14 cellular contexts compared by ENCODE assay signal in the genomic region with DNA sequence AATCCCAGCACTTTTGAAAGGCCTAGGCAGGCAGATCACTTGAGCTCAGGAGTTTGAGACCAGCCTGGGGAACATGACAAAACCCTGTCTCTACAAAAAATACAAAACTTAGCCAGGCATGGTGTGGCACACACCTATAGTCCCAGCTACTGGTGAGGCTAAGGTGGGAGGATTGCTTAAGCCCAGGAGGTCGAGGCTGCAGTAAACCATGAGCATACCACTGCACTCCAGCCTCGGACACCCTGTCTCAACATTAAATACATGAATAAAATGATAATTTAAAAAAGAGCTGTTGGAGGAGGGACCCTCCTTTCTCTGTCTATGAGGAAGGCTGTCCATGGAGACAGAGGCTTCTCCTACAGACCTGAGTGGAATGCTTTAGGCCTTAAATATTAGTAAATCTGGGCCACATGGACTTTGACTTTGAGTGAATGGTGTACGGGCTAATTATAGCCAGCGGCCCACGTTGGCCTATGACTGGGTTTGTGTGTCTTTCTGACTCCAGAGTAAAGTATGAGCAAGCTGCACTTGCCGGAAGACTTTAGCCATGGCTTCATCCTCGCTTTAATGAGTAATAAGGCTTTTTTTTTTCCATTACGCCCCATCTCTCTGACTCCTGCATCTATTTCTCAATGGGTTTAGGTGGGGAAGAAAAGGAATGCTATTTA. TPM values are rescaled to one million over a fixed set of nuclear protein-coding genes. Genes with fewer than 3 reads are reported as not detected.
DNase-seq lines count a peak whose midpoint lies in the region; ATAC-seq and TF ChIP-seq lines count a peak whose summit lies in the region.
"Had no signal": no experiment of that assay in that cellular context is flagged by ENCODE, and none has a peak within 500 bp of the region (broad histone marks: within the 10 kb centered on the region; RNA-seq: fewer than 3 reads in every experiment).

No MANE protein-coding gene starts in this region.

- in situ Hi-C loops in astrocyte of the spinal cord (cut with HindIII; ENCODE audit: low sequenced_read_pairs), result no loop called here

- no peak overlapping the region for H3K4me3 ChIP-seq in ACC112 (ENCODE audit: low read depth, low read length)
- no peak overlapping the region for H3K4me3 ChIP-seq in astrocyte of the spinal cord (ENCODE audit: low read depth, low read length)

- peaks cover 32% of the 10 kb centered on the region for H3K4me1 ChIP-seq in ACC112 (ENCODE audit: control insufficient read depth, insufficient read depth, low read length, unreplicated experiment)

- H3K9me3 Mint-ChIP-seq in WTC11, result peaks cover 6% of the 10 kb centered on the region; the same call in 1 of the 2 replicates
- H3K9me3 Mint-ChIP-seq: activated T-cell treated with anti-CD3 and anti-CD28 coated beads, Interleukin-2, amount 50 U/mL, for 24 hours; brain; immature natural killer cell; natural killer cell had no signal

- H3K27me3 Mint-ChIP-seq in WTC11 (ENCODE audit: low read depth), result no peaks in the 10 kb centered on the region
- H3K27me3 Mint-ChIP-seq: activated T-cell treated with anti-CD3 and anti-CD28 coated beads, Interleukin-2, amount 50 U/mL, for 24 hours; brain had no signal

- H3K36me3 ChIP-seq in ACC112 (ENCODE audit: insufficient read depth, low read length), result no peaks in the 10 kb centered on the region

- H3K4me1 Mint-ChIP-seq in WTC11, result no peaks in the 10 kb centered on the region
- H3K4me1 Mint-ChIP-seq: immature natural killer cell, natural killer cell had no signal

- ATAC-seq in left lobe of liver (peak; percentile 93), WTC11 (no peak), GM18909 (IDR thresholded peaks at IDR 0.05; ENCODE audit: poor library complexity, unreplicated experiment) (no peak)
- ATAC-seq: activated CD4-positive, CD25-positive, alpha-beta regulatory T cell treated with anti-CD3 and anti-CD28 coated beads, Interleukin-2, amount 50 U/mL, for 24 hours; natural killer cell had no signal

- H3K27ac Mint-ChIP-seq in WTC11, result no peak overlapping the region
- H3K27ac Mint-ChIP-seq: activated T-cell treated with anti-CD3 and anti-CD28 coated beads, Interleukin-2, amount 50 U/mL, for 24 hours; brain; immature natural killer cell; natural killer cell had no signal

- peaks cover 32% of the 10 kb centered on the region for H3K36me3 Mint-ChIP-seq in WTC11
- H3K36me3 Mint-ChIP-seq: brain, immature natural killer cell, natural killer cell had no signal

- CTCF ChIA-PET in WTC11 (lab: Charles Lee), result no interaction called here

- no peak overlapping the region for H3K4me3 Mint-ChIP-seq in WTC11
- H3K4me3 Mint-ChIP-seq: activated T-cell treated with anti-CD3 and anti-CD28 coated beads, Interleukin-2, amount 50 U/mL, for 24 hours; brain; immature natural killer cell; natural killer cell had no signal

- peak overlapping the region; percentile 13 for H2AFZ ChIP-seq in ACC112 (ENCODE audit: low read length, unreplicated experiment)

- no peak for TF ChIP-seq CTCF in astrocyte of the spinal cord (IDR thresholded peaks at IDR 0.05; ENCODE audit: low read depth, low read length)
- no peak for TF ChIP-seq CTCF in WTC11 (IDR thresholded peaks at IDR 0.05)

- no peaks in the 10 kb centered on the region for H3K27me3 ChIP-seq in ACC112 (ENCODE audit: insufficient read depth, low read length)

- H3K27ac ChIP-seq in ACC112 (ENCODE audit: low read depth, low read length), result peak overlapping the region; percentile 67

- DNase-seq in HS-27A (ENCODE audit: low read depth) (peak; percentile 78), astrocyte of the spinal cord (ENCODE audit: low read depth, low spot score) (peak; percentile 92), left lobe of liver (ENCODE audit: low spot score) (no peak), WTC11 (ENCODE audit: low spot score) (no peak), NOMO-1 treated with DMSO at 0.1 percent for 48 hours (lab: John Stamatoyannopoulos, UW; ENCODE audit: unreplicated experiment) (no peak)
- DNase-seq in stimulated activated CD4-positive, alpha-beta T cell treated with anti-CD3 and anti-CD28 coated beads, Interleukin-4, amount 100 ng/mL, for 1 hour, result no peak
- DNase-seq: activated T-cell treated with anti-CD3 and anti-CD28 coated beads, Interleukin-2, amount 50 U/mL, for 24 hours; immature natural killer cell; natural killer cell; NCI-H748 treated with DMSO at 0.1 percent for 48 hours had no signal

- peaks cover 2% of the 10 kb centered on the region for H3K79me2 ChIP-seq in ACC112 (ENCODE audit: control insufficient read depth, insufficient read depth, low read length, unreplicated experiment)

- POLR2A ChIA-PET in WTC11 (lab: Charles Lee), result no interaction called here

TF ChIP-seq in WTC11, 78 proteins besides CTCF, POLR2A, EP300 and RAD21:
- TF ChIP-seq ELF4 (CRISPR knock-in tag; IDR thresholded peaks at IDR 0.05; ENCODE audit: low read depth), result no peak
- TF ChIP-seq, protein P1, sequence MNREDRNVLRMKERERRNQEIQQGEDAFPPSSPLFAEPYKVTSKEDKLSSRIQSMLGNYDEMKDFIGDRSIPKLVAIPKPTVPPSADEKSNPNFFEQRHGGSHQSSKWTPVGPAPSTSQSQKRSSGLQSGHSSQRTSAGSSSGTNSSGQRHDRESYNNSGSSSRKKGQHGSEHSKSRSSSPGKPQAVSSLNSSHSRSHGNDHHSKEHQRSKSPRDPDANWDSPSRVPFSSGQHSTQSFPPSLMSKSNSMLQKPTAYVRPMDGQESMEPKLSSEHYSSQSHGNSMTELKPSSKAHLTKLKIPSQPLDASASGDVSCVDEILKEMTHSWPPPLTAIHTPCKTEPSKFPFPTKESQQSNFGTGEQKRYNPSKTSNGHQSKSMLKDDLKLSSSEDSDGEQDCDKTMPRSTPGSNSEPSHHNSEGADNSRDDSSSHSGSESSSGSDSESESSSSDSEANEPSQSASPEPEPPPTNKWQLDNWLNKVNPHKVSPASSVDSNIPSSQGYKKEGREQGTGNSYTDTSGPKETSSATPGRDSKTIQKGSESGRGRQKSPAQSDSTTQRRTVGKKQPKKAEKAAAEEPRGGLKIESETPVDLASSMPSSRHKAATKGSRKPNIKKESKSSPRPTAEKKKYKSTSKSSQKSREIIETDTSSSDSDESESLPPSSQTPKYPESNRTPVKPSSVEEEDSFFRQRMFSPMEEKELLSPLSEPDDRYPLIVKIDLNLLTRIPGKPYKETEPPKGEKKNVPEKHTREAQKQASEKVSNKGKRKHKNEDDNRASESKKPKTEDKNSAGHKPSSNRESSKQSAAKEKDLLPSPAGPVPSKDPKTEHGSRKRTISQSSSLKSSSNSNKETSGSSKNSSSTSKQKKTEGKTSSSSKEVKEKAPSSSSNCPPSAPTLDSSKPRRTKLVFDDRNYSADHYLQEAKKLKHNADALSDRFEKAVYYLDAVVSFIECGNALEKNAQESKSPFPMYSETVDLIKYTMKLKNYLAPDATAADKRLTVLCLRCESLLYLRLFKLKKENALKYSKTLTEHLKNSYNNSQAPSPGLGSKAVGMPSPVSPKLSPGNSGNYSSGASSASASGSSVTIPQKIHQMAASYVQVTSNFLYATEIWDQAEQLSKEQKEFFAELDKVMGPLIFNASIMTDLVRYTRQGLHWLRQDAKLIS (CRISPR knock-in tag; IDR thresholded peaks at IDR 0.05; ENCODE audit: borderline replicate concordance), result no peak
- TF ChIP-seq CBFB (CRISPR knock-in tag; IDR thresholded peaks at IDR 0.05; ENCODE audit: low read depth), result no peak
- no peak for TF ChIP-seq RELA (CRISPR knock-in tag; IDR thresholded peaks at IDR 0.05; ENCODE audit: borderline replicate concordance)
- no peak for TF ChIP-seq IRF2 (CRISPR knock-in tag; IDR thresholded peaks at IDR 0.05; ENCODE audit: borderline replicate concordance, low read depth)
- TF ChIP-seq SOX15 (CRISPR knock-in tag; IDR thresholded peaks at IDR 0.05), result no peak
- TF ChIP-seq EMX1 (CRISPR knock-in tag; IDR thresholded peaks at IDR 0.05), result no peak
- TF ChIP-seq, protein P2, sequence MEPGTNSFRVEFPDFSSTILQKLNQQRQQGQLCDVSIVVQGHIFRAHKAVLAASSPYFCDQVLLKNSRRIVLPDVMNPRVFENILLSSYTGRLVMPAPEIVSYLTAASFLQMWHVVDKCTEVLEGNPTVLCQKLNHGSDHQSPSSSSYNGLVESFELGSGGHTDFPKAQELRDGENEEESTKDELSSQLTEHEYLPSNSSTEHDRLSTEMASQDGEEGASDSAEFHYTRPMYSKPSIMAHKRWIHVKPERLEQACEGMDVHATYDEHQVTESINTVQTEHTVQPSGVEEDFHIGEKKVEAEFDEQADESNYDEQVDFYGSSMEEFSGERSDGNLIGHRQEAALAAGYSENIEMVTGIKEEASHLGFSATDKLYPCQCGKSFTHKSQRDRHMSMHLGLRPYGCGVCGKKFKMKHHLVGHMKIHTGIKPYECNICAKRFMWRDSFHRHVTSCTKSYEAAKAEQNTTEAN (CRISPR knock-in tag; IDR thresholded peaks at IDR 0.05), result no peak

RNA-seq across cellular contexts. Expression of a gene that starts 21.3 kb away (rescaled TPM):
- total RNA-seq in left lobe of liver (0.15 TPM), WTC11 (2021) (33.7 to 36.9 TPM (median 34.1 TPM) in 3 replicates)

Comparison
In these comparisons a context has a peak if more than half of its experiments do, and no peak if none do; other contexts are left out.
1. DNase-seq: peak in HS-27A (single experiment) and astrocyte of the spinal cord (single experiment); none in left lobe of liver (single experiment), WTC11 (single experiment), stimulated activated CD4-positive, alpha-beta T cell treated with anti-CD3 and anti-CD28 coated beads, Interleukin-4, amount 100 ng/mL, for 1 hour (single experiment) and NOMO-1 treated with DMSO at 0.1 percent for 48 hours (single experiment).
2. RNA of a gene that starts 21.3 kb away (total RNA-seq): 33.7 to 36.9 TPM in WTC11; 0.15 TPM in left lobe of liver (single experiment); every median in the first group is over 10 times any median in the second.